ENCODE assay signal across 27 cellular contexts in the genomic region with DNA sequence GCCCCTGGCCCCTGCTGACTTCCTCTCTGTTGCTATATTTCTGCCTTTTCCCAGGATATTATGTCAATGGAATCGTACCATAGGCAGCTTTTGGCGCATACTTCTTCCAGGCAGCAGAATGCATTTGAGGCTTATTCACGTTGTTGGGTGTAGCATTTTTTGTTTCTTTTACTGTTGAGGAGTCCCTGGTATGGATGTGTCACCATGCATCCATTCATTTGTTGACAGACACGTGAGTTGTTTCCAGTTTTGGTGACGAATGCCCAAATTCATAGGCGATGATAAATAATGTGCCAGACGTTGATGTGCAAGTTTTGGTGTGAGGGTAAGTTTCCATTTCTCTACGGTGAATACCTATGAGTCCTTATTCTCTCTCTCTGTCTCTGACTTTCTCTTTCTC. TPM values are rescaled to one million over a fixed set of nuclear protein-coding genes. Genes with fewer than 3 reads are reported as not detected.
"Had no signal": no experiment of that assay in that cellular context is flagged by ENCODE, and none has a peak within 500 bp of the region (broad histone marks: within the 10 kb centered on the region; RNA-seq: fewer than 3 reads in every experiment).

No MANE protein-coding gene starts in this region.

- H3K27ac ChIP-seq: ascending aorta, cardiac muscle cell, esophagus muscularis mucosa, heart right ventricle, left ventricle myocardium inferior, tibial artery, uterus, WERI-Rb-1 had no signal

- H3K36me3 Mint-ChIP-seq: activated naive CD4-positive, alpha-beta T cell treated with anti-CD3 and anti-CD28 coated beads, Interleukin-2, amount 50 U/mL, for 24 hours; immature natural killer cell had no signal

- H3K4me1 ChIP-seq: left ventricle myocardium inferior, uterus had no signal

- H3K4me3 ChIP-seq: ascending aorta, cardiac muscle cell, esophagus muscularis mucosa, heart right ventricle, left ventricle myocardium inferior, tibial artery, uterus had no signal

- H3K27me3 ChIP-seq: ascending aorta, cardiac muscle cell, tibial artery, uterus had no signal

- H3K27ac Mint-ChIP-seq: activated naive CD4-positive, alpha-beta T cell treated with anti-CD3 and anti-CD28 coated beads, Interleukin-2, amount 50 U/mL, for 24 hours; immature natural killer cell had no signal

- FAIRE-seq: endothelial cell of umbilical vein had no signal

- DNase-seq: activated CD4-positive, alpha-beta T cell treated with anti-CD3 and anti-CD28 coated beads for 1 hour; activated CD8-positive, alpha-beta memory T cell treated with anti-CD3 and anti-CD28 coated beads for 24 hours; activated gamma-delta T cell; dermis blood vessel endothelial cell; effector memory CD4-positive, alpha-beta T cell; heart right ventricle; immature natural killer cell; kidney glomerular epithelial cell; left ventricle myocardium inferior; occipital lobe; retina; stimulated activated CD4-positive, alpha-beta T cell treated with anti-CD3 and anti-CD28 coated beads, Interleukin-12 subunit alpha, Interleukin-12 subunit beta, amount 100 ng/mL, for 4 hours; stimulated activated CD4-positive, alpha-beta T cell treated with anti-CD3 and anti-CD28 coated beads, Interleukin-1b, Interleukin-23, amount 100 ng/mL, for 48 hours; stimulated activated naive CD4-positive, alpha-beta T cell treated with Interleukin-2 at 50 U/mL for 16 hours; substantia nigra; tibial artery; uterus; WERI-Rb-1 had no signal

- H3K36me3 ChIP-seq: ascending aorta, cardiac muscle cell, esophagus muscularis mucosa, heart right ventricle, left ventricle myocardium inferior, tibial artery, uterus, WERI-Rb-1 had no signal

- ATAC-seq: heart right ventricle had no signal

- H3K9me3 ChIP-seq: ascending aorta, uterus had no signal

- H3K4me3 Mint-ChIP-seq: activated naive CD4-positive, alpha-beta T cell treated with anti-CD3 and anti-CD28 coated beads, Interleukin-2, amount 50 U/mL, for 24 hours; immature natural killer cell had no signal

- H3K9me3 Mint-ChIP-seq: activated naive CD4-positive, alpha-beta T cell treated with anti-CD3 and anti-CD28 coated beads, Interleukin-2, amount 50 U/mL, for 24 hours; immature natural killer cell had no signal

RNA-seq across cellular contexts. Expression of a gene that starts 5.0 kb away (rescaled TPM):
- total RNA-seq: ascending aorta, cardiac muscle cell, dermis blood vessel endothelial cell, endothelial cell of umbilical vein, esophagus muscularis mucosa, heart right ventricle, left ventricle myocardium inferior, mononuclear cell, occipital lobe, posterior vena cava, uterus had no signal
- polyA plus RNA-seq: adipose tissue, cardiac muscle cell, endothelial cell of umbilical vein, heart right ventricle, immature natural killer cell, neural cell had no signal
